1 cellular context compared by ENCODE assay signal in the genomic region with DNA sequence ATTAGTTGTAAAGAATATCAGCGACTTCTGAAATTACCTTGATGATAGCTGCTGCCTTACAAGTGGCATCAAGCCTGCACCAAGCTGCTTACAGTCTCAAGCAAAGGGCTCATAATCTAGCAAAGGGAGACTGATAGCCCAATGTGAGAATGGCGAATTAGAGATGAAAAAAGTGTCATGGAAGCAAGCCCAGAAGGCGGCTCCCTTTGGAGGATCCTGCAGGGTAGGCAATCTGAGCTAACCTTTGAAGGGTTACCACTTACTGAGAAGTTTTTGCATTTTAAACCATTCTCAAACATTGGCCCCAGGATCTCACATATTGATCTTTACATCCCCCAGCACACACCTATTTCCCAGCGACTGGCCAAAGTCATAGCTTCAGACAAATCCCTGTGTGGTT.
TF ChIP-seq lines count a peak whose summit lies in the region.

No MANE protein-coding gene starts in this region.

TF ChIP-seq in GM23338, 12 proteins besides CTCF, POLR2A, EP300 and RAD21 (continued from another document):
- TF ChIP-seq, protein P1, sequence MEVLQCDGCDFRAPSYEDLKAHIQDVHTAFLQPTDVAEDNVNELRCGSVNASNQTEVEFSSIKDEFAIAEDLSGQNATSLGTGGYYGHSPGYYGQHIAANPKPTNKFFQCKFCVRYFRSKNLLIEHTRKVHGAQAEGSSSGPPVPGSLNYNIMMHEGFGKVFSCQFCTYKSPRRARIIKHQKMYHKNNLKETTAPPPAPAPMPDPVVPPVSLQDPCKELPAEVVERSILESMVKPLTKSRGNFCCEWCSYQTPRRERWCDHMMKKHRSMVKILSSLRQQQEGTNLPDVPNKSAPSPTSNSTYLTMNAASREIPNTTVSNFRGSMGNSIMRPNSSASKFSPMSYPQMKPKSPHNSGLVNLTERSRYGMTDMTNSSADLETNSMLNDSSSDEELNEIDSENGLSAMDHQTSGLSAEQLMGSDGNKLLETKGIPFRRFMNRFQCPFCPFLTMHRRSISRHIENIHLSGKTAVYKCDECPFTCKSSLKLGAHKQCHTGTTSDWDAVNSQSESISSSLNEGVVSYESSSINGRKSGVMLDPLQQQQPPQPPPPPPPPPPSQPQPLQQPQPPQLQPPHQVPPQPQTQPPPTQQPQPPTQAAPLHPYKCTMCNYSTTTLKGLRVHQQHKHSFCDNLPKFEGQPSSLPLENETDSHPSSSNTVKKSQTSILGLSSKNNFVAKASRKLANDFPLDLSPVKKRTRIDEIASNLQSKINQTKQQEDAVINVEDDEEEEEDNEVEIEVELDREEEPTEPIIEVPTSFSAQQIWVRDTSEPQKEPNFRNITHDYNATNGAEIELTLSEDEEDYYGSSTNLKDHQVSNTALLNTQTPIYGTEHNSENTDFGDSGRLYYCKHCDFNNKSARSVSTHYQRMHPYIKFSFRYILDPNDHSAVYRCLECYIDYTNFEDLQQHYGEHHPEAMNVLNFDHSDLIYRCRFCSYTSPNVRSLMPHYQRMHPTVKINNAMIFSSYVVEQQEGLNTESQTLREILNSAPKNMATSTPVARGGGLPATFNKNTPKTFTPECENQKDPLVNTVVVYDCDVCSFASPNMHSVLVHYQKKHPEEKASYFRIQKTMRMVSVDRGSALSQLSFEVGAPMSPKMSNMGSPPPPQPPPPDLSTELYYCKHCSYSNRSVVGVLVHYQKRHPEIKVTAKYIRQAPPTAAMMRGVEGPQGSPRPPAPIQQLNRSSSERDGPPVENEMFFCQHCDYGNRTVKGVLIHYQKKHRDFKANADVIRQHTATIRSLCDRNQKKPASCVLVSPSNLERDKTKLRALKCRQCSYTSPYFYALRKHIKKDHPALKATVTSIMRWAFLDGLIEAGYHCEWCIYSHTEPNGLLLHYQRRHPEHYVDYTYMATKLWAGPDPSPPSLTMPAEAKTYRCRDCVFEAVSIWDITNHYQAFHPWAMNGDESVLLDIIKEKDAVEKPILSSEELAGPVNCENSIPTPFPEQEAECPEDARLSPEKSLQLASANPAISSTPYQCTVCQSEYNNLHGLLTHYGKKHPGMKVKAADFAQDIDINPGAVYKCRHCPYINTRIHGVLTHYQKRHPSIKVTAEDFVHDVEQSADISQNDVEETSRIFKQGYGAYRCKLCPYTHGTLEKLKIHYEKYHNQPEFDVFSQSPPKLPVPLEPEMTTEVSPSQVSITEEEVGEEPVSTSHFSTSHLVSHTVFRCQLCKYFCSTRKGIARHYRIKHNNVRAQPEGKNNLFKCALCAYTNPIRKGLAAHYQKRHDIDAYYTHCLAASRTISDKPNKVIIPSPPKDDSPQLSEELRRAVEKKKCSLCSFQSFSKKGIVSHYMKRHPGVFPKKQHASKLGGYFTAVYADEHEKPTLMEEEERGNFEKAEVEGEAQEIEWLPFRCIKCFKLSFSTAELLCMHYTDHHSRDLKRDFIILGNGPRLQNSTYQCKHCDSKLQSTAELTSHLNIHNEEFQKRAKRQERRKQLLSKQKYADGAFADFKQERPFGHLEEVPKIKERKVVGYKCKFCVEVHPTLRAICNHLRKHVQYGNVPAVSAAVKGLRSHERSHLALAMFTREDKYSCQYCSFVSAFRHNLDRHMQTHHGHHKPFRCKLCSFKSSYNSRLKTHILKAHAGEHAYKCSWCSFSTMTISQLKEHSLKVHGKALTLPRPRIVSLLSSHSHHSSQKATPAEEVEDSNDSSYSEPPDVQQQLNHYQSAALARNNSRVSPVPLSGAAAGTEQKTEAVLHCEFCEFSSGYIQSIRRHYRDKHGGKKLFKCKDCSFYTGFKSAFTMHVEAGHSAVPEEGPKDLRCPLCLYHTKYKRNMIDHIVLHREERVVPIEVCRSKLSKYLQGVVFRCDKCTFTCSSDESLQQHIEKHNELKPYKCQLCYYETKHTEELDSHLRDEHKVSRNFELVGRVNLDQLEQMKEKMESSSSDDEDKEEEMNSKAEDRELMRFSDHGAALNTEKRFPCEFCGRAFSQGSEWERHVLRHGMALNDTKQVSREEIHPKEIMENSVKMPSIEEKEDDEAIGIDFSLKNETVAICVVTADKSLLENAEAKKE (CRISPR knock-in tag; IDR thresholded peaks at IDR 0.05) = no peak
- TF ChIP-seq JUNB (IDR thresholded peaks at IDR 0.05; ENCODE audit: unreplicated experiment) (no peak), ZNF331 (CRISPR knock-in tag; IDR thresholded peaks at IDR 0.05; ENCODE audit: low read depth) (no peak)
